ENCODE assay signal across 25 cellular contexts in genomic region chr1:96206451-96206850, GRCh38.
"Had no signal": no experiment of that assay in that cellular context is flagged by ENCODE, and none has a peak within 500 bp of the region (broad histone marks: within the 10 kb centered on the region; RNA-seq: fewer than 3 reads in every experiment).

No MANE protein-coding gene starts in this region.

- H3K36me3 ChIP-seq: gastroesophageal sphincter, left ventricle myocardium inferior, ovary, right lobe of liver, suprapubic skin, tibial nerve had no signal

- H3K27me3 ChIP-seq: gastroesophageal sphincter, ovary, right lobe of liver, suprapubic skin, tibial nerve had no signal

- H3K4me1 Mint-ChIP-seq: activated naive CD8-positive, alpha-beta T cell treated with anti-CD3 and anti-CD28 coated beads for 36 hours; naive thymus-derived CD8-positive, alpha-beta T cell; stimulated activated naive CD8-positive, alpha-beta T cell treated with anti-CD3 and anti-CD28 coated beads, Interleukin-15, amount 100 ng/mL, for 72 hours had no signal

- ATAC-seq: activated T-cell treated with anti-CD3 and anti-CD28 coated beads, Interleukin-2, amount 50 U/mL, for 4 hours; gastroesophageal sphincter; naive thymus-derived CD8-positive, alpha-beta T cell; psoas muscle; right lobe of liver; stimulated activated naive CD8-positive, alpha-beta T cell treated with anti-CD3 and anti-CD28 coated beads, Interleukin-15, amount 100 ng/mL, for 72 hours had no signal

- DNase-seq: activated CD4-positive, alpha-beta T cell treated with anti-CD3 and anti-CD28 coated beads for 4 hours; activated CD4-positive, alpha-beta T cell treated with anti-CD3 and anti-CD28 coated beads, Interleukin-2, amount 50 U/mL, for 48 hours; activated CD4-positive, CD25-positive, alpha-beta regulatory T cell; activated CD8-positive, alpha-beta memory T cell treated with anti-CD3 and anti-CD28 coated beads, Interleukin-2, amount 50 U/mL, for 48 hours; activated naive CD4-positive, alpha-beta T cell treated with Interleukin-2 at 50 U/mL for 16 hours; activated naive CD8-positive, alpha-beta T cell treated with anti-CD3 and anti-CD28 coated beads for 36 hours; activated T-cell treated with anti-CD3 and anti-CD28 coated beads, Interleukin-2, amount 50 U/mL, for 4 hours; cerebellar nuclear complex; endodermal cell; kidney glomerular epithelial cell; left ventricle myocardium inferior; naive thymus-derived CD8-positive, alpha-beta T cell; ovary; psoas muscle; right lobe of liver; stimulated activated CD4-positive, alpha-beta T cell treated with anti-CD3 and anti-CD28 coated beads, Interleukin-1b, Interleukin-23, amount 100 ng/mL, for 48 hours; stimulated activated naive CD8-positive, alpha-beta T cell treated with anti-CD3 and anti-CD28 coated beads, Interleukin-15, amount 100 ng/mL, for 72 hours had no signal

- H3K27ac Mint-ChIP-seq: activated naive CD8-positive, alpha-beta T cell treated with anti-CD3 and anti-CD28 coated beads for 36 hours; activated T-helper 2 cell treated with anti-CD3 and anti-CD28 coated beads, Interferon-gamma antibody, Interleukin-2, Interleukin-4, amounts not matched to agents 10 μg/mL and 5 μg/mL and 100 μg/mL, durations not matched to agents 14 hours and 24 hours and 36 hours; endodermal cell; mesothelial cell of epicardium; naive thymus-derived CD8-positive, alpha-beta T cell; stimulated activated naive CD8-positive, alpha-beta T cell treated with anti-CD3 and anti-CD28 coated beads, Interleukin-15, amount 100 ng/mL, for 72 hours; T-helper 1 cell treated with Interleukin-12 subunit alpha and Interleukin-12 subunit beta and Interleukin-4 antibody, amounts not matched to agents 30 μg/mL and 1 μg/mL, for 36 hours had no signal

- H3K4me3 Mint-ChIP-seq: activated naive CD8-positive, alpha-beta T cell treated with anti-CD3 and anti-CD28 coated beads for 36 hours; activated T-cell treated with anti-CD3 and anti-CD28 coated beads, Interleukin-2, amount 50 U/mL, for 4 hours; endodermal cell; mesothelial cell of epicardium; naive thymus-derived CD8-positive, alpha-beta T cell; stimulated activated naive CD8-positive, alpha-beta T cell treated with anti-CD3 and anti-CD28 coated beads, Interleukin-15, amount 100 ng/mL, for 72 hours; T-helper 1 cell treated with Interleukin-12 subunit alpha and Interleukin-12 subunit beta and Interleukin-4 antibody, amounts not matched to agents 30 μg/mL and 1 μg/mL, for 36 hours had no signal

- H3K36me3 Mint-ChIP-seq: activated naive CD8-positive, alpha-beta T cell treated with anti-CD3 and anti-CD28 coated beads for 36 hours; mesothelial cell of epicardium; naive thymus-derived CD8-positive, alpha-beta T cell had no signal

- H3K9me3 ChIP-seq: gastroesophageal sphincter, ovary, psoas muscle, right lobe of liver, suprapubic skin, tibial nerve had no signal

- H3K4me3 ChIP-seq: coronary artery, gastroesophageal sphincter, left ventricle myocardium inferior, ovary, psoas muscle, right lobe of liver, skin epidermis, suprapubic skin, tibial nerve had no signal

- H3K27me3 Mint-ChIP-seq: activated naive CD8-positive, alpha-beta T cell treated with anti-CD3 and anti-CD28 coated beads for 36 hours; stimulated activated naive CD8-positive, alpha-beta T cell treated with anti-CD3 and anti-CD28 coated beads, Interleukin-15, amount 100 ng/mL, for 72 hours had no signal

- H3K4me1 ChIP-seq: gastroesophageal sphincter, left ventricle myocardium inferior, psoas muscle, right lobe of liver, suprapubic skin, tibial nerve had no signal

- H3K9me3 Mint-ChIP-seq: activated T-cell treated with anti-CD3 and anti-CD28 coated beads, Interleukin-2, amount 50 U/mL, for 4 hours; stimulated activated naive CD8-positive, alpha-beta T cell treated with anti-CD3 and anti-CD28 coated beads, Interleukin-15, amount 100 ng/mL, for 72 hours; T-helper 1 cell treated with Interleukin-12 subunit alpha and Interleukin-12 subunit beta and Interleukin-4 antibody, amounts not matched to agents 30 μg/mL and 1 μg/mL, for 36 hours had no signal
